Comparison of ENCODE assay signal across 8 cellular contexts in the genomic region with DNA sequence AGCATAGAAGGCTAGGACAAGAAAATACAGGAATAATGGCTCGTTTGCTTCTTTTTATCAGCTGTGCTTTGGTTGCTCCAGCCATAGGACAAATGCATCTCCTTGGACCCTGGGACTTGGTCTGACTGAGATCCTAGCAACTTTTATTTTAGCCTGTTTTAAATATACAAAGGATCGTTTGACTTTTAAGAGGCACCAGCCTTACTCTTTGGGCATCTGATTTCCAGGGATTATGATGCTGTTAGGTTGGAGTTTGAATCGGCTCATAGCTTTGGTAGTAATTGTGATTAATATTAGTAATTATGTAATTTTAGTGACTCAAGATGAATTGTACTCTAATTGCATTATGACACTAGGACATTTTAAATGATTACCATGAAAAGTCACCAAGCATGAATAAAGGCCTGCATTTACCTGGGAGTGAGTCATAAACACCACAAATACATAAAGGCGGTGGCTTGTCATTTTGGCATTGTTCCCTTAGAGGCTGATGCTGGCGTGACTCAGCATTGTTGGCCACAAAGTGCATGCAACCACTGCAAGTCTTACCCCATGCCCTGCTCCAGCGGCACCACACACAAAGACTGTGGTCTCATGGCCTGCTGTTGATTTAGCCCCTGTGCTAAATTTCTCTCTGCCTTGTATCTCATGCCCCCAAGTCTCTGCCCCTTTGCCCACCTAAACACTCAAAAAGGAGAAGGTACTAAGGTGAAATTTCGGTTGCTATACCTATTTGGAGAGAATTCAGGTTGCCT. TPM values are rescaled to one million over a fixed set of nuclear protein-coding genes. Genes with fewer than 3 reads are reported as not detected.
DNase-seq lines count a peak whose midpoint lies in the region; ATAC-seq lines count a peak whose summit lies in the region.

No MANE protein-coding gene starts in this region.

- peak; percentile 95 for ATAC-seq in GM21367 (IDR thresholded peaks at IDR 0.05; ENCODE audit: unreplicated experiment)
- peak; percentile 76 for ATAC-seq in HG03571 (IDR thresholded peaks at IDR 0.05; ENCODE audit: unreplicated experiment)
- peak; percentile 86 for ATAC-seq in left ventricle myocardium superior

- intact Hi-C loops in left ventricle myocardium superior (cut with micrococcal nuclease): no loop called here
- intact Hi-C loops in head of caudate nucleus (cut with DNase I): no loop called here

- DNase-seq in CMK (ENCODE audit: low read depth) (peak; percentile 54), RKO (ENCODE audit: low spot score) (peak; percentile 99), left ventricle myocardium superior (peak; percentile 67), head of caudate nucleus (no peak)
- peak; percentile 68 for DNase-seq in activated effector memory CD4-positive, alpha-beta T cell treated with Interleukin-2 at 50 U/mL for 16 hours
- peak; percentile 52 to 58 for DNase-seq in stimulated activated CD4-positive, alpha-beta T cell treated with anti-CD3 and anti-CD28 coated beads, Interleukin-2, amount 100 ng/mL, for 48 hours

RNA-seq across cellular contexts. Expression of gene GPAT3, which starts 12.4 kb away (rescaled TPM):
- total RNA-seq in left ventricle myocardium superior: 38.9 TPM

Comparison
In these comparisons a context has a peak if more than half of its experiments do, and no peak if none do; other contexts are left out.
1. DNase-seq: peak in CMK (single experiment), RKO (single experiment), activated effector memory CD4-positive, alpha-beta T cell treated with Interleukin-2 at 50 U/mL for 16 hours (single experiment), left ventricle myocardium superior (single experiment) and stimulated activated CD4-positive, alpha-beta T cell treated with anti-CD3 and anti-CD28 coated beads, Interleukin-2, amount 100 ng/mL, for 48 hours (2 of 2); none in head of caudate nucleus (0 of 42).
2. Peak in every context shown above with its lines, with median percentiles within 50 percentile points of each other: ATAC-seq.